In the genomic region with DNA sequence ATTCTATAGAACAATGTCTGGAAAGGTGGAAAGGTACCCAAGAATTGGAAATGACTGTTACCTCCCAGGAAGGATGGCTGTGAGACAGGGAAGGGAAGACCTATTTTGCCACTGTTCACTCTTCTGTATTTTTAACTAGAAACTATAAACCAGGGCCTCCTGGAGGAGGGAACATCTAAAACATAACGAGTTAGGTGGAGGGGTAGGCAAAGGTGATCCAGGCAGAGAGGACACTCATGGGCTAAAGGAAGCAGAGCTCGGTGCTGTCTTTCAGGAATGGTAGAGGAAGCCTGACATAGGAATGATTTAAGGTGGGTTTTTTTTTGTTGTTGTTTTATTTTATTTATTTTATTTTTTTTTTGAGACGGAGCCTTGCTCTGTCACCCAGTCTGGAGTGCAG, we compare ENCODE assay signal across 26 cellular contexts.
"Had no signal": no experiment of that assay in that cellular context is flagged by ENCODE, and none has a peak within 500 bp of the region (broad histone marks: within the 10 kb centered on the region; RNA-seq: fewer than 3 reads in every experiment).

No MANE protein-coding gene starts in this region.

- FAIRE-seq: islet of Langerhans, kidney had no signal

- H3K27ac Mint-ChIP-seq: natural killer cell treated with Interleukin-12 subunit alpha and Interleukin-12 subunit beta and Interleukin-15 and Interleukin-18, amount 100 ng/mL, for 72 hours; progenitor cell of endocrine pancreas; stimulated activated memory B cell treated with anti-CD40 and anti-IgM and Interleukin-4, amounts not matched to agents 10 μg/mL and 1 μg/mL and 100 μg/mL, for 72 hours had no signal

- H3K27me3 ChIP-seq: left lung, ovary, right atrium auricular region, right lobe of liver, transverse colon, upper lobe of left lung, vagina had no signal

- ATAC-seq: left colon; left lung; lower lobe of right lung; mucosa of descending colon; naive thymus-derived CD4-positive, alpha-beta T cell; stimulated activated memory B cell treated with anti-CD40 and anti-IgM and Interleukin-4, amounts not matched to agents 10 μg/mL and 1 μg/mL and 100 μg/mL, for 72 hours; stimulated activated naive CD8-positive, alpha-beta T cell treated with anti-CD3 and anti-CD28 coated beads, Interleukin-15, amount 100 ng/mL, for 72 hours had no signal

- H3K27me3 Mint-ChIP-seq: naive thymus-derived CD4-positive, alpha-beta T cell; natural killer cell treated with Interleukin-12 subunit alpha and Interleukin-12 subunit beta and Interleukin-15 and Interleukin-18, amount 100 ng/mL, for 72 hours; progenitor cell of endocrine pancreas; stimulated activated memory B cell treated with anti-CD40 and anti-IgM and Interleukin-4, amounts not matched to agents 10 μg/mL and 1 μg/mL and 100 μg/mL, for 72 hours; stimulated activated naive CD8-positive, alpha-beta T cell treated with anti-CD3 and anti-CD28 coated beads, Interleukin-15, amount 100 ng/mL, for 72 hours had no signal

- H3K4me3 Mint-ChIP-seq: immature natural killer cell; naive thymus-derived CD4-positive, alpha-beta T cell; natural killer cell treated with Interleukin-12 subunit alpha and Interleukin-12 subunit beta and Interleukin-15 and Interleukin-18, amount 100 ng/mL, for 72 hours; stimulated activated memory B cell treated with anti-CD40 and anti-IgM and Interleukin-4, amounts not matched to agents 10 μg/mL and 1 μg/mL and 100 μg/mL, for 72 hours; stimulated activated naive CD8-positive, alpha-beta T cell treated with anti-CD3 and anti-CD28 coated beads, Interleukin-15, amount 100 ng/mL, for 72 hours had no signal

- H3K27ac ChIP-seq: left lung, lower lobe of right lung, ovary, right atrium auricular region, right lobe of liver, transverse colon, upper lobe of left lung, vagina had no signal

- H3K4me2 ChIP-seq: smooth muscle cell had no signal

- DNase-seq: immature natural killer cell; kidney; left colon; left lung; lower lobe of right lung; midbrain; mucosa of descending colon; naive thymus-derived CD4-positive, alpha-beta T cell; ovary; right lobe of liver; stimulated activated CD4-positive, alpha-beta T cell treated with anti-CD3 and anti-CD28 coated beads, Interleukin-1b, Interleukin-23, amount 100 ng/mL, for 48 hours; stimulated activated CD4-positive, alpha-beta T cell treated with anti-CD3 and anti-CD28 coated beads, Interleukin-2, amount 100 ng/mL, for 48 hours; stimulated activated CD4-positive, alpha-beta T cell treated with anti-CD3 and anti-CD28 coated beads, Interleukin-4, amount 100 ng/mL, for 4 hours; stimulated activated CD8-positive, alpha-beta memory T cell treated with anti-CD3 and anti-CD28 coated beads, Interleukin-4, amount 100 ng/mL, for 48 hours; stimulated activated naive CD4-positive, alpha-beta T cell treated with Interleukin-2 at 50 U/mL for 16 hours; stimulated activated naive CD8-positive, alpha-beta T cell treated with anti-CD3 and anti-CD28 coated beads, Interleukin-15, amount 100 ng/mL, for 72 hours; substantia nigra; transverse colon; upper lobe of left lung had no signal

- H3K36me3 ChIP-seq: ovary had no signal

- H3K9me3 ChIP-seq: left lung, lower lobe of right lung, mucosa of descending colon, ovary, right atrium auricular region, right lobe of liver, transverse colon, upper lobe of left lung, vagina had no signal

- H3K4me3 ChIP-seq: left lung, lower lobe of right lung, mucosa of descending colon, ovary, right atrium auricular region, right lobe of liver, smooth muscle cell, transverse colon, upper lobe of left lung, vagina had no signal

- H3K9me3 Mint-ChIP-seq: immature natural killer cell; natural killer cell treated with Interleukin-12 subunit alpha and Interleukin-12 subunit beta and Interleukin-15 and Interleukin-18, amount 100 ng/mL, for 72 hours; stimulated activated memory B cell treated with anti-CD40 and anti-IgM and Interleukin-4, amounts not matched to agents 10 μg/mL and 1 μg/mL and 100 μg/mL, for 72 hours; stimulated activated naive CD8-positive, alpha-beta T cell treated with anti-CD3 and anti-CD28 coated beads, Interleukin-15, amount 100 ng/mL, for 72 hours had no signal
